Comparison of ENCODE assay signal across 12 cellular contexts in the genomic region with DNA sequence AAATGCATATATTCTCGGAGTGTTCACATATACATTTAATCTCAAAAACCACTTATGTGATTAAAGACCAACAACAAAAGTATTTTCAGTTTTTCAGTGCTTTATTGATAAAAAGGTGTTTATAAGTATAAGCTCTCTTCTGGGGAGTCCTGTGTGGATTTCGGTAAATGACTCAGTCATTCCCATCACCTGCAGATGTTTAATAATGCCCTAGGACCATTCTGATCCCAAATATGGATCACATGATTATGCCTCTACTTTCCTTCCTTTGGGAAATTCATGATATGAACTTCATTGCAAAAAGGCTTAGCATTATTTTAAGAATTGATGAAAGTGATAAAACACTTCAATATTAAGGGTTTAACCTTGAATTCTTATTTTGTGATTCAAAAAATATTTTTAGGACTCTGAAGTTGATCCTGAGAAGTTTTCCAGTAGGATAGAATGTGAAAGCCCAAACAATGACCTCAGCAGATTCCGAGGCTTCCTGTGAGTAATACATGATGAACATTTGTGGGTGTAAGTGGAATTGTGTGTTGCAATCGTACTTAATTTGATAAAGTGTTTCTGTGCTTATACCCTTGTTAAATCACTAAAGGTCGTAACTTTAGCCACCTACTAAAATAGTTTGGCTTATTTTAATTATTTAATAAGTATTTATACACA. TPM values are rescaled to one million over a fixed set of nuclear protein-coding genes. Genes with fewer than 3 reads are reported as not detected.
DNase-seq lines count a peak whose midpoint lies in the region; ATAC-seq, FAIRE-seq and TF ChIP-seq lines count a peak whose summit lies in the region.
"Had no signal": no experiment of that assay in that cellular context is flagged by ENCODE, and none has a peak within 500 bp of the region (broad histone marks: within the 10 kb centered on the region; RNA-seq: fewer than 3 reads in every experiment).

No MANE protein-coding gene starts in this region.

- H3K9me3 ChIP-seq in astrocyte (ENCODE audit: insufficient read depth, low read depth, low read length) (no peaks in the 10 kb centered on the region), heart right ventricle (peaks cover 0 to 17% (median 7%) of the 10 kb centered on the region in 11 donors), smooth muscle cell (replicated peaks; ENCODE audit: low read depth) (no peaks in the 10 kb centered on the region)

- peak; percentile 98 for FAIRE-seq in astrocyte (lab: Jason Lieb, UNC)
- FAIRE-seq: G401.6 had no signal

- peaks cover 30% of the 10 kb centered on the region for H3K36me3 ChIP-seq in astrocyte (ENCODE audit: insufficient read depth, low read length)
- H3K36me3 ChIP-seq in heart right ventricle, result peaks cover 0 to 70% (median 5%) of the 10 kb centered on the region in 9 donors
- H3K36me3 ChIP-seq in smooth muscle cell (ENCODE audit: low read depth), result no peaks in the 10 kb centered on the region

- H3K4me1 Mint-ChIP-seq in astrocyte (ENCODE audit: low read depth, unreplicated experiment), result peaks cover 36% of the 10 kb centered on the region
- H3K4me1 Mint-ChIP-seq: nephron progenitor cell had no signal

- H3K27me3 Mint-ChIP-seq in astrocyte (ENCODE audit: low read depth, unreplicated experiment), result no peaks in the 10 kb centered on the region

- TF ChIP-seq POLR2A in erythroblast (IDR thresholded peaks at IDR 0.05; ENCODE audit: low read length), result no peak

- 72 to 75% methylated on average over 5 of the region's 5 CpGs for WGBS in heart right ventricle, 2 donors
- WGBS in smooth muscle cell (ENCODE audit: low lambda C conversion rate), result 30% methylated on average over 5 of the region's 5 CpGs

- no peak for TF ChIP-seq CTCF in astrocyte (IDR thresholded peaks at IDR 0.05; ENCODE audit: insufficient read depth, low read depth, low read length)
- TF ChIP-seq CTCF in heart right ventricle (IDR thresholded peaks at IDR 0.05), result no peak
- no peak for TF ChIP-seq CTCF in smooth muscle cell (IDR thresholded peaks at IDR 0.05; ENCODE audit: borderline replicate concordance, insufficient read depth, poor library complexity, severe bottlenecking)

- peak overlapping the region; percentile 98 for H3K27ac ChIP-seq in astrocyte (ENCODE audit: low read depth, low read length)
- H3K27ac ChIP-seq in heart right ventricle, result peak overlapping the region in 6 of 10 donors; percentile 15 to 61 (median 44)
- H3K27ac ChIP-seq in smooth muscle cell (ENCODE audit: low read depth), result peak overlapping the region; percentile 93

- ATAC-seq in heart right ventricle, result peak in 7 of 8 donors; percentile 58 to 92 (median 86)
- ATAC-seq: activated T-cell treated with anti-CD3 and anti-CD28 coated beads, Interleukin-2, amount 50 U/mL, for 4 hours had no signal

- peak overlapping the region; percentile 76 for H3K9ac ChIP-seq in astrocyte (ENCODE audit: low read length)
- peak overlapping the region; percentile 30 for H3K9ac ChIP-seq in smooth muscle cell (ENCODE audit: low read depth)

- DNase-seq in H4 (ENCODE audit: low spot score), result peak; percentile 91
- peak; percentile 98 for DNase-seq in astrocyte (ENCODE audit: low read depth)
- peak in 1 of 2 donors; percentile 29 for DNase-seq in heart right ventricle
- DNase-seq in smooth muscle cell (lab: John Stamatoyannopoulos, UW; ENCODE audit: unreplicated experiment), result no peak
- no peak for DNase-seq in erythroblast (lab: John Stamatoyannopoulos, UW)
- DNase-seq in DMS153 (lab: John Stamatoyannopoulos, UW), result no peak
- no peak for DNase-seq in T-helper 9 cell
- no peak for DNase-seq in NOMO-1 (lab: John Stamatoyannopoulos, UW; ENCODE audit: unreplicated experiment in 2 of 2)
- DNase-seq: activated T-cell treated with anti-CD3 and anti-CD28 coated beads, Interleukin-2, amount 50 U/mL, for 4 hours; nephron progenitor cell; T-helper 1 cell had no signal

- no peak overlapping the region for H2AFZ ChIP-seq in astrocyte (ENCODE audit: low read depth, low read length)
- H2AFZ ChIP-seq in smooth muscle cell (ENCODE audit: low read depth), result no peak overlapping the region

- H3K36me3 Mint-ChIP-seq in astrocyte (ENCODE audit: low read depth, unreplicated experiment), result peaks cover 38% of the 10 kb centered on the region

- intact Hi-C loops in heart right ventricle (cut with DNase I), result no loop called here

- H3F3A ChIP-seq in smooth muscle cell (ENCODE audit: low read depth), result no peaks in the 10 kb centered on the region

- peaks cover 26% of the 10 kb centered on the region for H3K4me1 ChIP-seq in astrocyte (ENCODE audit: insufficient read depth, low read length)
- peaks cover 0 to 15% (median 0%) of the 10 kb centered on the region in 9 donors for H3K4me1 ChIP-seq in heart right ventricle
- H3K4me1 ChIP-seq in smooth muscle cell (ENCODE audit: low read depth), result peaks cover 14% of the 10 kb centered on the region

- peak overlapping the region; percentile 72 for H3K4me2 ChIP-seq in astrocyte (ENCODE audit: low read length)
- H3K4me2 ChIP-seq in smooth muscle cell, result peak overlapping the region; percentile 79

- H3K27me3 ChIP-seq in astrocyte (ENCODE audit: insufficient read depth, low read length) (no peaks in the 10 kb centered on the region), heart right ventricle (no peaks in the 10 kb centered on the region), smooth muscle cell (ENCODE audit: low read depth) (no peaks in the 10 kb centered on the region)

- H4K20me1 ChIP-seq in astrocyte (ENCODE audit: insufficient read depth, low read length) (no peaks in the 10 kb centered on the region), smooth muscle cell (ENCODE audit: low read depth) (no peaks in the 10 kb centered on the region)

- H3K4me3 Mint-ChIP-seq in astrocyte (ENCODE audit: unreplicated experiment), result no peak overlapping the region
- H3K4me3 Mint-ChIP-seq: activated T-cell treated with anti-CD3 and anti-CD28 coated beads, Interleukin-2, amount 50 U/mL, for 4 hours; nephron progenitor cell had no signal

- H3K79me2 ChIP-seq in astrocyte (ENCODE audit: insufficient read depth, low read length) (peaks cover 25% of the 10 kb centered on the region), smooth muscle cell (ENCODE audit: low read depth) (no peaks in the 10 kb centered on the region)

- peak overlapping the region; percentile 20 for H3K4me3 ChIP-seq in astrocyte (ENCODE audit: insufficient read depth, low read depth, low read length)
- H3K4me3 ChIP-seq in heart right ventricle, result no peak overlapping the region
- no peak overlapping the region for H3K4me3 ChIP-seq in smooth muscle cell

- H3K9me3 Mint-ChIP-seq in astrocyte (ENCODE audit: unreplicated experiment), result peaks cover 2% of the 10 kb centered on the region

- peak overlapping the region; percentile 98 for H3K27ac Mint-ChIP-seq in astrocyte (ENCODE audit: unreplicated experiment)
- H3K27ac Mint-ChIP-seq: nephron progenitor cell had no signal

RNA-seq across cellular contexts. Expression of a gene that starts 40.2 kb away (rescaled TPM):
- 28.4 and 32.4 TPM in 2 replicates for total RNA-seq in H4 (2014; rRNA removed; shearing (Covaris generic))
- total RNA-seq in astrocyte (69.6 and 75.8 TPM in 2 replicates), heart right ventricle (10 to 100 TPM in 2 of 10 donors, 1 to 10 TPM in 8; 7.7 to 15.7 (median 8.9) TPM), smooth muscle cell (28.4 and 29.6 TPM in 2 replicates)
- polyA plus RNA-seq in heart right ventricle (1 to 10 TPM; 2.8 to 5.2 TPM), smooth muscle cell (8.6 and 9.2 TPM in 2 replicates)

Comparison
In these comparisons a context has a peak if more than half of its experiments do, and no peak if none do; other contexts are left out.
1. DNase-seq: peak in H4 (single experiment) and astrocyte (single experiment); none in smooth muscle cell (single experiment), erythroblast (0 of 2), DMS153 (single experiment), T-helper 9 cell (single experiment) and NOMO-1 (0 of 2).
2. H3K27ac ChIP-seq: peak in every context shown above with its lines; median percentile 98 in astrocyte; 93 in smooth muscle cell; 44 in heart right ventricle.